ENCODE assay signal across 9 cellular contexts in the genomic region with DNA sequence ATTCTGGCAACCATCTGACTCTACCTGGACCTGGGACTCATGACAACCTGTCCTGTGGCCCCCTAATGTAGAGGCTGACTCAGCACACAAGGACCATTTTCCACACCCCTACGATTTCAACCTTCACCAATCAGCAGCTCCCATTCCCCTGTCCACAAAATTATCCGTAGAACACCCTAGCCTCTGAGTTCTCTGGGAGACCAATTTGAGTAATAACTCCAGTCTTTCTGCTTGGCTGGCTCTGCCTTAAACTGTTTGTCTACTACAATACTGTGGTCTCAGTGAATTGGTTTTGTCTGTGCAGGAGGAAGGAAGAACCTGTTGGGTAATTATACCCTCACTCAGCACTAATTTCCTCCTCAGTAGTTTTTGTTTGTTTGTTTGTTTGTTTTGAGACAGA.
DNase-seq lines count a peak whose midpoint lies in the region; ATAC-seq and TF ChIP-seq lines count a peak whose summit lies in the region.
"Had no signal": no experiment of that assay in that cellular context is flagged by ENCODE, and none has a peak within 500 bp of the region (broad histone marks: within the 10 kb centered on the region; RNA-seq: fewer than 3 reads in every experiment).

No MANE protein-coding gene starts in this region.

- H3K4ac ChIP-seq in IMR-90 (ENCODE audit: low read depth, low read length), result peak overlapping the region; percentile 98

- H4K5ac ChIP-seq in IMR-90 (ENCODE audit: low read depth, low read length), result peak overlapping the region; percentile 52

- no TSS peak for BruUV-seq in IMR-90 (replicated peaks; lab: Mats Ljungman, UMichigan)

- peak overlapping the region; percentile 99 for H2BK20ac ChIP-seq in IMR-90 (ENCODE audit: low read depth, low read length)

- intact Hi-C loops in IMR-90 (cut with micrococcal nuclease), result loop anchor here (2.0 kb wide), 1 partner anchor 22 kb away; no protein-coding TSS in a partner anchor

- no CpG with 5 or more reads among the region's 2 CpGs for WGBS in IMR-90 (ENCODE audit: extremely low coverage in 2 of 2, insufficient read length in 1 of 2), 2 experiments

- H2AK9ac ChIP-seq in IMR-90 (replicated peaks; ENCODE audit: low read depth, low read length, poor library complexity), result peak overlapping the region; percentile 56

- peaks cover 3% of the 10 kb centered on the region; the same call in 1 of the 2 replicates for H4K20me1 ChIP-seq in IMR-90 (ENCODE audit: insufficient read depth, low read length)

- peak overlapping the region; percentile 98 for H2BK5ac ChIP-seq in IMR-90 (ENCODE audit: low read depth, low read length, poor library complexity, severe bottlenecking)

- H4K91ac ChIP-seq in IMR-90 (ENCODE audit: insufficient read depth, low read depth, low read length), result peak overlapping the region; percentile 95

- H3K4me1 ChIP-seq in CD8-positive, alpha-beta memory T cell (ENCODE audit: insufficient read depth, low read length), result peaks cover 40% of the 10 kb centered on the region
- H3K4me1 ChIP-seq in IMR-90 (ENCODE audit: control insufficient read depth, insufficient read depth, low read length), result peaks cover 39% of the 10 kb centered on the region

- peak overlapping the region; percentile 90 for H3K14ac ChIP-seq in IMR-90 (replicated peaks; ENCODE audit: low read depth, low read length)

- H3K27ac ChIP-seq in CD8-positive, alpha-beta memory T cell (ENCODE audit: low read depth, low read length), result no peak overlapping the region
- peak overlapping the region; percentile 86 for H3K27ac ChIP-seq in IMR-90 (ENCODE audit: insufficient read depth, low read length)
- H3K27ac ChIP-seq: ovary had no signal

- ATAC-seq in IMR-90 (ENCODE audit: low read depth), result no peak
- ATAC-seq in naive thymus-derived CD8-positive, alpha-beta T cell, result no peak
- ATAC-seq in HG02885 (IDR thresholded peaks at IDR 0.05; ENCODE audit: poor library complexity, unreplicated experiment), result no peak

- TF ChIP-seq POLR2A in IMR-90 (IDR thresholded peaks at IDR 0.05; ENCODE audit: low read depth, low read length), result no peak

- H4K8ac ChIP-seq in IMR-90 (ENCODE audit: low read depth in 2 of 2, low read length in 2 of 2), result peak overlapping the region; percentile 44 to 93

- H2AFZ ChIP-seq in IMR-90 (replicated peaks; ENCODE audit: low read length, poor library complexity), result peak overlapping the region; percentile 5

- peak overlapping the region; percentile 4; the same call in 1 of the 2 replicates for H3K4me2 ChIP-seq in IMR-90 (ENCODE audit: low read depth, low read length)

- peak overlapping the region; percentile 97 for H2BK15ac ChIP-seq in IMR-90 (ENCODE audit: low read depth, low read length)

- DNase-seq in CD8-positive, alpha-beta memory T cell, result no peak
- DNase-seq in IMR-90, result no peak
- peak; percentile 44 for DNase-seq in astrocyte of the hippocampus (ENCODE audit: low read depth, low spot score)
- DNase-seq in naive thymus-derived CD8-positive, alpha-beta T cell, result no peak
- no peak for DNase-seq in GM10266 (ENCODE audit: extremely low spot score)
- DNase-seq in amniotic stem cell (lab: John Stamatoyannopoulos, UW), result no peak
- no peak for DNase-seq in UCSD-AML1 (lab: John Stamatoyannopoulos, UW; ENCODE audit: unreplicated experiment)
- DNase-seq: ovary had no signal

- peak overlapping the region; percentile 95 for H2AK5ac ChIP-seq in IMR-90 (ENCODE audit: low read depth, low read length)

- peaks cover 42% of the 10 kb centered on the region for H3K9me1 ChIP-seq in IMR-90 (ENCODE audit: insufficient read depth, low read length)

- in situ Hi-C loops in IMR-90 (cut with MboI; ENCODE audit: low sequenced_read_pairs), result no loop called here

- H3K56ac ChIP-seq in IMR-90 (ENCODE audit: extremely low read depth, insufficient read depth, low read length), result peak overlapping the region; percentile 95

- TF ChIP-seq CTCF in IMR-90 (conservative IDR thresholded peaks at IDR 0.05; ENCODE audit: low read depth, low read length) (no peak), GM10266 (IDR thresholded peaks at IDR 0.05; ENCODE audit: control insufficient read depth, insufficient read depth, low read depth, missing control alignments) (no peak)

- peak overlapping the region in 2 of 7 donors; percentile 19 to 44 for H3K4me3 Mint-ChIP-seq in CD8-positive, alpha-beta memory T cell
- H3K4me3 Mint-ChIP-seq in naive thymus-derived CD8-positive, alpha-beta T cell, result peak overlapping the region in 1 of 10 donors; percentile 42

- peak overlapping the region; percentile 96 for H2BK120ac ChIP-seq in IMR-90 (ENCODE audit: low read depth, low read length)

- dilution Hi-C loops in IMR-90 (cut with HindIII; ENCODE audit: low sequenced_read_pairs, unreplicated experiment), result no loop called here

- H3K79me1 ChIP-seq in IMR-90 (ENCODE audit: low read depth in 1 of 2, low read length in 2 of 2), result peaks cover 37 to 83% of the 10 kb centered on the region in 2 experiments

- POLR2A ChIA-PET in CD8-positive, alpha-beta memory T cell (lab: Charles Lee), result interaction anchor here (0.7 kb wide), 2 partner anchors 9 to 126 kb away, joined by 3 read pairs; no protein-coding TSS in a partner anchor
- POLR2A ChIA-PET in IMR-90 (lab: Charles Lee; ENCODE audit: unreplicated experiment), result no interaction called here
- POLR2A ChIA-PET in naive thymus-derived CD8-positive, alpha-beta T cell (lab: Charles Lee), result no interaction called here

- H3K23ac ChIP-seq in IMR-90 (ENCODE audit: low read depth, low read length), result peak overlapping the region; percentile 95

- H3K9me3 ChIP-seq in CD8-positive, alpha-beta memory T cell (ENCODE audit: low read length), result no peaks in the 10 kb centered on the region
- no peaks in the 10 kb centered on the region for H3K9me3 ChIP-seq in IMR-90 (ENCODE audit: control insufficient read depth, insufficient read depth, low read length)
- H3K9me3 ChIP-seq: ovary had no signal

- no peaks in the 10 kb centered on the region for H3K27me3 Mint-ChIP-seq in CD8-positive, alpha-beta memory T cell
- H3K27me3 Mint-ChIP-seq in naive thymus-derived CD8-positive, alpha-beta T cell, result no peaks in the 10 kb centered on the region

- H3K18ac ChIP-seq in IMR-90 (ENCODE audit: low read depth, low read length), result peak overlapping the region; percentile 70

- H3K9me3 Mint-ChIP-seq in CD8-positive, alpha-beta memory T cell, result no peaks in the 10 kb centered on the region
- no peaks in the 10 kb centered on the region for H3K9me3 Mint-ChIP-seq in naive thymus-derived CD8-positive, alpha-beta T cell

- CTCF ChIA-PET in CD8-positive, alpha-beta memory T cell (lab: Charles Lee), result interaction anchor here (0.9 to 1.4 kb wide), 2 partner anchors 8 to 230 kb away, joined by 3 to 4 read pairs; no protein-coding TSS in a partner anchor
- CTCF ChIA-PET in IMR-90 (lab: Yijun Ruan, JAX), result no interaction called here

- H3K36me3 ChIP-seq in CD8-positive, alpha-beta memory T cell (ENCODE audit: insufficient read depth, low read length), result no peaks in the 10 kb centered on the region
- no peaks in the 10 kb centered on the region for H3K36me3 ChIP-seq in IMR-90 (ENCODE audit: control insufficient read depth, insufficient read depth, low read length)
- H3K36me3 ChIP-seq: ovary had no signal

- H3K27me3 ChIP-seq in CD8-positive, alpha-beta memory T cell (ENCODE audit: insufficient read depth, low read length, poor library complexity, severe bottlenecking), result no peaks in the 10 kb centered on the region
- no peaks in the 10 kb centered on the region for H3K27me3 ChIP-seq in IMR-90 (ENCODE audit: control insufficient read depth, insufficient read depth, low read length)
- H3K27me3 ChIP-seq: ovary had no signal

- H3K36me3 Mint-ChIP-seq in CD8-positive, alpha-beta memory T cell, result peaks cover 0 to 18% (median 7%) of the 10 kb centered on the region in 3 donors
- peaks cover 0 to 19% (median 8%) of the 10 kb centered on the region in 3 donors for H3K36me3 Mint-ChIP-seq in naive thymus-derived CD8-positive, alpha-beta T cell

- TF ChIP-seq RAD21 in IMR-90 (IDR thresholded peaks at IDR 0.05; ENCODE audit: low read length), result no peak

- no peak overlapping the region for H3K4me3 ChIP-seq in CD8-positive, alpha-beta memory T cell (ENCODE audit: low read length)
- no peak overlapping the region for H3K4me3 ChIP-seq in IMR-90 (ENCODE audit: insufficient read depth, low read depth, low read length)
- H3K4me3 ChIP-seq: ovary had no signal

- H3K4me1 Mint-ChIP-seq in CD8-positive, alpha-beta memory T cell, result peaks cover 70 to 84% (median 81%) of the 10 kb centered on the region in 3 donors
- H3K4me1 Mint-ChIP-seq in naive thymus-derived CD8-positive, alpha-beta T cell, result peaks cover 38 to 74% (median 73%) of the 10 kb centered on the region in 4 donors

- peak overlapping the region; percentile 17; the same call in 1 of the 2 replicates for H3K9ac ChIP-seq in IMR-90 (ENCODE audit: low read depth, low read length)

- H3K27ac Mint-ChIP-seq in CD8-positive, alpha-beta memory T cell, result peak overlapping the region in 7 of 8 donors; percentile 27 to 84 (median 62)
- peak overlapping the region in 9 of 10 donors; percentile 7 to 85 (median 44) for H3K27ac Mint-ChIP-seq in naive thymus-derived CD8-positive, alpha-beta T cell

TF ChIP-seq in IMR-90, 13 proteins besides CTCF, POLR2A, EP300 and RAD21:
- no peak for TF ChIP-seq CEBPB (IDR thresholded peaks at IDR 0.05; ENCODE audit: low read depth, low read length)
- no peak for TF ChIP-seq MXI1 (IDR thresholded peaks at IDR 0.05; ENCODE audit: borderline replicate concordance, low read depth, low read length)
- TF ChIP-seq RFX5 (IDR thresholded peaks at IDR 0.05; ENCODE audit: low read depth, low read length), result no peak
- TF ChIP-seq RCOR1 (IDR thresholded peaks at IDR 0.05; ENCODE audit: insufficient replicate concordance, low read length), result no peak
- TF ChIP-seq USF2 (IDR thresholded peaks at IDR 0.05; ENCODE audit: low read depth, low read length), result no peak
- no peak for TF ChIP-seq CHD1 (IDR thresholded peaks at IDR 0.05; ENCODE audit: low read depth, low read length)
- TF ChIP-seq SMC3 (IDR thresholded peaks at IDR 0.05; ENCODE audit: low read depth, low read length), result no peak
